8 cellular contexts compared by ENCODE assay signal in the genomic region with DNA sequence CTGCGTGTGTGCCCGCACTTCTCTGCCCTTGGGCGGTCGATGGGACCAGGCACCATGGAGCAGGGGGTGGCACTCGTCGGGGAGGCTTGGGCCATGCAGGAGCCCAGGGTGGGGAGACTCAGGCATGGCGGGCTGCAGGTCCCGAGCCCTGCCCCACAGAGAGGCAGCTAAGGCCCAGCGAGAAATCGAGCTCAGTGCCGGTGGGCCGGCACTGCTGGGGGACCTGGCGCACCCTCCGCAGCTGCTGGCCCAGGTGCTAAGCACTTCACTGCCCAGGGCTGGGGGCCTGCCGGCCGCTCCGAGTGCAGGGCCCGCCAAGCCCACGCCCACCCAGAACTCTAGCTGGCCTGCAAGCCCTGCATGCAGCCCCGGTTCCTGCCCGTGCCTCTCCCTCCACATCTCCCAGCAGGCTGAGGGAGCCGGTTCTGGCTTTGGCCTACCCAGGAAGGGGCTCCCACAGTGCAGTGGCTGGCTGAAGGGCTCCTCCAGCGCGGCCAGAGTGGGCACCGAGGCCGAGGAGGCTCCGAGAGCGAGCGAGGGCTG. TPM values are rescaled to one million over a fixed set of nuclear protein-coding genes. Genes with fewer than 3 reads are reported as not detected.
DNase-seq lines count a peak whose midpoint lies in the region; ATAC-seq and TF ChIP-seq lines count a peak whose summit lies in the region.

No MANE protein-coding gene starts in this region.

- intact Hi-C loops in psoas muscle (cut with DNase I), result no loop called here

- peaks cover 16% of the 10 kb centered on the region for H3K4me1 ChIP-seq in psoas muscle

- no peaks in the 10 kb centered on the region for H3K79me2 ChIP-seq in SU-DHL-6 (ENCODE audit: insufficient read depth, low read length)

- DNase-seq in epithelial cell of prostate (ENCODE audit: low read depth, low spot score) (no peak), psoas muscle (peak; percentile 13 to 49), COLO829 (ENCODE audit: low spot score) (no peak), NK-92 (lab: John Stamatoyannopoulos, UW; ENCODE audit: unreplicated experiment) (no peak), NCI-H146 treated with DMSO at 0.1 percent for 48 hours (lab: John Stamatoyannopoulos, UW; ENCODE audit: unreplicated experiment) (no peak), NCI-H2107 (lab: John Stamatoyannopoulos, UW) (no peak)

- H4K20me1 ChIP-seq in SU-DHL-6 (ENCODE audit: low read depth, low read length), result no peaks in the 10 kb centered on the region

- no peaks in the 10 kb centered on the region for H3K9me2 ChIP-seq in SU-DHL-6 (replicated peaks; ENCODE audit: insufficient read depth, low read length)

- no peaks in the 10 kb centered on the region for H3K27me3 ChIP-seq in SU-DHL-6 (ENCODE audit: low read length)
- no peaks in the 10 kb centered on the region for H3K27me3 ChIP-seq in psoas muscle (ENCODE audit: insufficient read depth in 3 of 3, low read length in 2 of 3)

- ATAC-seq in GM18498 (IDR thresholded peaks at IDR 0.05; ENCODE audit: unreplicated experiment) (peak; percentile 7), psoas muscle (peak in 1 of 4 donors; percentile 19)

- H2AFZ ChIP-seq in SU-DHL-6 (ENCODE audit: low read depth, low read length, severe bottlenecking), result no peak overlapping the region

- no peaks in the 10 kb centered on the region for H3F3A ChIP-seq in SU-DHL-6 (ENCODE audit: insufficient read depth)

- TF ChIP-seq CTCF in SU-DHL-6 (IDR thresholded peaks at IDR 0.05; ENCODE audit: insufficient read depth, low read length, poor library complexity, severe bottlenecking) (no peak), psoas muscle (IDR thresholded peaks at IDR 0.05) (no peak)

- H3K9ac ChIP-seq in SU-DHL-6 (ENCODE audit: low read length), result no peak overlapping the region

- H3K4me3 ChIP-seq in SU-DHL-6 (ENCODE audit: insufficient read depth, low read length, poor library complexity, severe bottlenecking) (no peak overlapping the region), psoas muscle (peak overlapping the region; percentile 65)

- H3K9me3 ChIP-seq in SU-DHL-6 (ENCODE audit: insufficient read depth, low read length) (no peaks in the 10 kb centered on the region), psoas muscle (no peaks in the 10 kb centered on the region)

- 86 to 91% (median 90%) methylated on average over 28 to 29 of the region's 29 CpGs for WGBS in psoas muscle, 3 donors

- H3K27ac ChIP-seq in SU-DHL-6 (ENCODE audit: low read depth, low read length) (no peak overlapping the region), epithelial cell of prostate (peak overlapping the region; percentile 57), psoas muscle (peak overlapping the region; percentile 62)

- H3K4me2 ChIP-seq in SU-DHL-6 (ENCODE audit: low read depth, low read length, poor library complexity, severe bottlenecking), result peak overlapping the region; percentile 39

- H3K36me3 ChIP-seq in SU-DHL-6 (ENCODE audit: low read length) (no peaks in the 10 kb centered on the region), psoas muscle (ENCODE audit: insufficient read depth in 1 of 2, low read depth in 1 of 2) (no peaks in the 10 kb centered on the region)

RNA-seq across cellular contexts. Expression of gene RTP4, which starts 0.6 kb away (rescaled TPM):
- under 1 TPM; 0.23 to 0.88 (median 0.44) TPM for total RNA-seq in psoas muscle
- under 1 TPM; 0.35 to 0.82 (median 0.51) TPM for polyA plus RNA-seq in psoas muscle

Comparison
In these comparisons a context has a peak if more than half of its experiments do, and no peak if none do; other contexts are left out.
1. DNase-seq: peak in psoas muscle (2 of 2); none in epithelial cell of prostate (single experiment), COLO829 (single experiment), NK-92 (single experiment), NCI-H146 treated with DMSO at 0.1 percent for 48 hours (single experiment) and NCI-H2107 (single experiment).